ENCODE assay signal across 20 cellular contexts in genomic region chr3:164267031-164267430, GRCh38.
DNase-seq lines count a peak whose midpoint lies in the region; ATAC-seq, FAIRE-seq and TF ChIP-seq lines count a peak whose summit lies in the region.
"Had no signal": no experiment of that assay in that cellular context is flagged by ENCODE, and none has a peak within 500 bp of the region (broad histone marks: within the 10 kb centered on the region; RNA-seq: fewer than 3 reads in every experiment).

No MANE protein-coding gene starts in this region.

- no peaks in the 10 kb centered on the region for H3K23me2 ChIP-seq in H1 (ENCODE audit: low read depth, low read length)

- H3K9me1 ChIP-seq in IMR-90 (ENCODE audit: insufficient read depth, low read length), result no peaks in the 10 kb centered on the region

- H2AK9ac ChIP-seq in IMR-90 (replicated peaks; ENCODE audit: low read depth, low read length, poor library complexity), result no peak overlapping the region

- dilution Hi-C loops in IMR-90 (cut with HindIII; ENCODE audit: low sequenced_read_pairs, unreplicated experiment), result no loop called here

- H3K4me1 ChIP-seq in DND-41 (ENCODE audit: insufficient read depth, low read length) (no peaks in the 10 kb centered on the region), IMR-90 (ENCODE audit: control insufficient read depth, insufficient read depth, low read length) (no peaks in the 10 kb centered on the region), H1 (replicated peaks in 1 of 4; ENCODE audit: control insufficient read depth in 3 of 4, insufficient read depth in 4 of 4, low read length in 3 of 4) (no peaks in the 10 kb centered on the region)
- H3K4me1 ChIP-seq in CD8-positive, alpha-beta T cell (ENCODE audit: insufficient read depth, low read length), result no peaks in the 10 kb centered on the region

- H2AFZ ChIP-seq in DND-41 (ENCODE audit: low read depth, low read length), result peak overlapping the region; percentile 33; the same call in 1 of the 2 replicates
- no peak overlapping the region for H2AFZ ChIP-seq in IMR-90 (replicated peaks; ENCODE audit: low read length, poor library complexity)
- peak overlapping the region; percentile 20 for H2AFZ ChIP-seq in SU-DHL-6 (ENCODE audit: low read depth, low read length, severe bottlenecking)
- no peak overlapping the region for H2AFZ ChIP-seq in H1 (ENCODE audit: low read length)

- no peak overlapping the region for H3K56ac ChIP-seq in IMR-90 (ENCODE audit: extremely low read depth, insufficient read depth, low read length)
- no peak overlapping the region for H3K56ac ChIP-seq in H1 (replicated peaks; ENCODE audit: insufficient read length, low read depth, low read length)

- H3K9me3 ChIP-seq in DND-41 (ENCODE audit: insufficient read depth, low read length, severe bottlenecking) (no peaks in the 10 kb centered on the region), IMR-90 (ENCODE audit: control insufficient read depth, insufficient read depth, low read length) (peaks cover 6% of the 10 kb centered on the region), SU-DHL-6 (ENCODE audit: insufficient read depth, low read length) (no peaks in the 10 kb centered on the region), H1 (ENCODE audit: insufficient read depth in 2 of 2, low read depth in 1 of 2, low read length in 1 of 2) (no peaks in the 10 kb centered on the region)
- no peaks in the 10 kb centered on the region for H3K9me3 ChIP-seq in CD8-positive, alpha-beta T cell (ENCODE audit: low read length)
- H3K9me3 ChIP-seq: BLaER1 had no signal

- TF ChIP-seq CTCF in DND-41 (IDR thresholded peaks at IDR 0.05; ENCODE audit: borderline replicate concordance, extremely low read depth, low read length, poor library complexity, severe bottlenecking) (no peak), IMR-90 (conservative IDR thresholded peaks at IDR 0.05; ENCODE audit: low read depth, low read length) (no peak), SU-DHL-6 (IDR thresholded peaks at IDR 0.05; ENCODE audit: insufficient read depth, low read length, poor library complexity, severe bottlenecking) (no peak), H1 (IDR thresholded peaks at IDR 0.05; ENCODE audit: control extremely low read depth in 1 of 3, insufficient read depth in 1 of 3, low read depth in 1 of 3, low read length in 3 of 3) (no peak)
- no peak for TF ChIP-seq CTCF in CD8-positive, alpha-beta T cell (IDR thresholded peaks at IDR 0.05)

- H3K4me1 Mint-ChIP-seq in CD8-positive, alpha-beta T cell (ENCODE audit: low read depth), result no peaks in the 10 kb centered on the region
- H3K4me1 Mint-ChIP-seq: B cell; CD4-positive, CD25-positive, alpha-beta regulatory T cell; CD8-positive, alpha-beta memory T cell had no signal

- no peak for FAIRE-seq in H1 (lab: Jason Lieb, UNC)
- FAIRE-seq: G401.6, GM12892 had no signal

- H3K36me3 ChIP-seq in DND-41 (ENCODE audit: insufficient read depth, low read length) (no peaks in the 10 kb centered on the region), IMR-90 (ENCODE audit: control insufficient read depth, insufficient read depth, low read length) (no peaks in the 10 kb centered on the region), SU-DHL-6 (ENCODE audit: low read length) (no peaks in the 10 kb centered on the region), H1 (ENCODE audit: control insufficient read depth in 2 of 4, insufficient read depth in 4 of 4, low read length in 3 of 4) (no peaks in the 10 kb centered on the region)
- H3K36me3 ChIP-seq in CD8-positive, alpha-beta T cell (ENCODE audit: insufficient read depth, low read length), result no peaks in the 10 kb centered on the region
- H3K36me3 ChIP-seq: BLaER1 had no signal

- no peak overlapping the region for H2BK12ac ChIP-seq in H1 (ENCODE audit: low read depth, low read length)

- CTCF ChIA-PET in IMR-90 (lab: Yijun Ruan, JAX), result no interaction called here
- CTCF ChIA-PET in H1 (lab: Charles Lee; ENCODE audit: partially characterized antibody), result no interaction called here
- CTCF ChIA-PET in CD8-positive, alpha-beta T cell (lab: Charles Lee), result no interaction called here

- no peak for DNase-seq in DND-41
- DNase-seq in IMR-90, result no peak
- DNase-seq in H1 (ENCODE audit: low read depth in 1 of 2, low spot score in 2 of 2), result no peak
- DNase-seq in activated naive CD4-positive, alpha-beta T cell treated with anti-CD3 and anti-CD28 coated beads, Interleukin-2, amount 50 U/mL, for 72 hours (ENCODE audit: low spot score in 2 of 2), result no peak
- no peak for DNase-seq in CD8-positive, alpha-beta T cell
- no peak for DNase-seq in kidney glomerular epithelial cell (lab: John Stamatoyannopoulos, UW)
- DNase-seq: Calu3; CD4-positive, CD25-positive, alpha-beta regulatory T cell; CD8-positive, alpha-beta memory T cell; DMS53; DMS79 treated with DMSO at 0.1 percent for 48 hours; GOT3; H7; HCEC 1CT had no signal

- no peaks in the 10 kb centered on the region for H3K9me2 ChIP-seq in SU-DHL-6 (replicated peaks; ENCODE audit: insufficient read depth, low read length)

- H4K5ac ChIP-seq in IMR-90 (ENCODE audit: low read depth, low read length) (no peak overlapping the region), H1 (ENCODE audit: insufficient read length, low read depth, low read length) (no peak overlapping the region)

- H3K4me3 Mint-ChIP-seq in CD8-positive, alpha-beta T cell, result no peak overlapping the region
- H3K4me3 Mint-ChIP-seq: B cell; CD4-positive, CD25-positive, alpha-beta regulatory T cell; CD8-positive, alpha-beta memory T cell had no signal

- TF ChIP-seq EP300 in H1 (IDR thresholded peaks at IDR 0.05; ENCODE audit: borderline replicate concordance in 1 of 2, low read depth in 2 of 2, low read length in 2 of 2), result no peak

- H2BK20ac ChIP-seq in IMR-90 (ENCODE audit: low read depth, low read length) (no peak overlapping the region), H1 (ENCODE audit: low read length) (no peak overlapping the region)

- H3K23ac ChIP-seq in IMR-90 (ENCODE audit: low read depth, low read length), result no peak overlapping the region
- H3K23ac ChIP-seq in H1 (ENCODE audit: insufficient read length), result no peak overlapping the region

- no TSS peak for BruUV-seq in IMR-90 (replicated peaks; lab: Mats Ljungman, UMichigan)

- no peaks in the 10 kb centered on the region for H3K79me1 ChIP-seq in IMR-90 (ENCODE audit: low read depth in 1 of 2, low read length in 2 of 2)
- H3K79me1 ChIP-seq in H1 (ENCODE audit: low read depth, low read length), result no peaks in the 10 kb centered on the region

- H4K91ac ChIP-seq in IMR-90 (ENCODE audit: insufficient read depth, low read depth, low read length), result no peak overlapping the region
- no peak overlapping the region for H4K91ac ChIP-seq in H1 (replicated peaks; ENCODE audit: insufficient read length, low read length)

- H3K27me3 ChIP-seq in DND-41 (ENCODE audit: insufficient read depth, low read length, poor library complexity) (no peaks in the 10 kb centered on the region), IMR-90 (ENCODE audit: control insufficient read depth, insufficient read depth, low read length) (no peaks in the 10 kb centered on the region), SU-DHL-6 (ENCODE audit: low read length) (no peaks in the 10 kb centered on the region), H1 (replicated peaks in 1 of 4; ENCODE audit: control insufficient read depth in 3 of 4, extremely low read depth in 1 of 4, insufficient read depth in 3 of 4, low read length in 3 of 4) (no peaks in the 10 kb centered on the region)
- no peaks in the 10 kb centered on the region for H3K27me3 ChIP-seq in CD8-positive, alpha-beta T cell (ENCODE audit: insufficient read depth, low read length)
- H3K27me3 ChIP-seq: BLaER1 had no signal

- no peak overlapping the region for H3K18ac ChIP-seq in IMR-90 (ENCODE audit: low read depth, low read length)
- no peak overlapping the region for H3K18ac ChIP-seq in H1 (ENCODE audit: extremely low read depth, low read length)

- no peak overlapping the region for H3K27ac Mint-ChIP-seq in activated naive CD4-positive, alpha-beta T cell treated with anti-CD3 and anti-CD28 coated beads, Interleukin-2, amount 50 U/mL, for 72 hours
- no peak overlapping the region for H3K27ac Mint-ChIP-seq in CD8-positive, alpha-beta T cell
- H3K27ac Mint-ChIP-seq: B cell; CD4-positive, CD25-positive, alpha-beta regulatory T cell; CD8-positive, alpha-beta memory T cell had no signal

- TF ChIP-seq POLR2A in IMR-90 (IDR thresholded peaks at IDR 0.05; ENCODE audit: low read depth, low read length), result no peak
- no peak for TF ChIP-seq POLR2A in H1 (IDR thresholded peaks at IDR 0.05; ENCODE audit: control extremely low read depth in 1 of 2, low read depth in 2 of 2, low read length in 2 of 2)

- H3K4me2 ChIP-seq in DND-41 (ENCODE audit: insufficient read depth, low read length) (no peak overlapping the region), IMR-90 (ENCODE audit: low read depth, low read length) (no peak overlapping the region), SU-DHL-6 (ENCODE audit: low read depth, low read length, poor library complexity, severe bottlenecking) (no peak overlapping the region), H1 (ENCODE audit: insufficient read depth in 1 of 2, low read depth in 2 of 2, low read length in 2 of 2) (no peak overlapping the region)
- H3K4me2 ChIP-seq: BLaER1 had no signal

- H2AK5ac ChIP-seq in IMR-90 (ENCODE audit: low read depth, low read length), result no peak overlapping the region
- H2AK5ac ChIP-seq in H1 (ENCODE audit: low read depth, low read length), result no peak overlapping the region

- H4K20me1 ChIP-seq in DND-41 (ENCODE audit: insufficient read depth, low read length), result no peaks in the 10 kb centered on the region
- no peaks in the 10 kb centered on the region for H4K20me1 ChIP-seq in IMR-90 (ENCODE audit: insufficient read depth, low read length)
- no peaks in the 10 kb centered on the region for H4K20me1 ChIP-seq in SU-DHL-6 (ENCODE audit: low read depth, low read length)
- H4K20me1 ChIP-seq in H1 (replicated peaks in 1 of 2; ENCODE audit: control insufficient read depth in 1 of 2, insufficient read depth in 2 of 2, low read length in 2 of 2), result no peaks in the 10 kb centered on the region
- H4K20me1 ChIP-seq: BLaER1 had no signal

- H3K79me2 ChIP-seq in DND-41 (ENCODE audit: insufficient read depth, low read length) (no peaks in the 10 kb centered on the region), SU-DHL-6 (ENCODE audit: insufficient read depth, low read length) (no peaks in the 10 kb centered on the region), H1 (ENCODE audit: control insufficient read depth in 1 of 2, insufficient read depth in 2 of 2, low read length in 2 of 2) (no peaks in the 10 kb centered on the region)

- H3K14ac ChIP-seq in IMR-90 (replicated peaks; ENCODE audit: low read depth, low read length), result no peak overlapping the region
- no peak overlapping the region for H3K14ac ChIP-seq in H1 (ENCODE audit: insufficient read length)

- H4K8ac ChIP-seq in IMR-90 (ENCODE audit: low read depth in 2 of 2, low read length in 2 of 2) (no peak overlapping the region), H1 (ENCODE audit: extremely low read depth, insufficient read depth, low read length) (no peak overlapping the region)

- H3K27ac ChIP-seq in DND-41 (ENCODE audit: low read length) (no peak overlapping the region), IMR-90 (ENCODE audit: insufficient read depth, low read length) (no peak overlapping the region), SU-DHL-6 (ENCODE audit: low read depth, low read length) (no peak overlapping the region), H1 (ENCODE audit: low read depth, low read length) (no peak overlapping the region)
- no peak overlapping the region for H3K27ac ChIP-seq in CD8-positive, alpha-beta T cell (ENCODE audit: low read depth, low read length)
- H3K27ac ChIP-seq: BLaER1, C4-2B had no signal

- POLR2A ChIA-PET in IMR-90 (lab: Charles Lee; ENCODE audit: unreplicated experiment), result no interaction called here
- POLR2A ChIA-PET in H1 (lab: Charles Lee; ENCODE audit: partially characterized antibody), result no interaction called here
- POLR2A ChIA-PET in CD8-positive, alpha-beta T cell (lab: Charles Lee), result no interaction called here

- no peak overlapping the region for H2BK5ac ChIP-seq in IMR-90 (ENCODE audit: low read depth, low read length, poor library complexity, severe bottlenecking)
- H2BK5ac ChIP-seq in H1 (ENCODE audit: low read depth, low read length), result no peak overlapping the region

- H3K4me3 ChIP-seq in DND-41 (ENCODE audit: low read depth in 1 of 2, low read length in 2 of 2) (no peak overlapping the region), IMR-90 (ENCODE audit: insufficient read depth, low read depth, low read length) (no peak overlapping the region), SU-DHL-6 (ENCODE audit: insufficient read depth, low read length, poor library complexity, severe bottlenecking) (no peak overlapping the region), H1 (ENCODE audit: extremely low read depth in 1 of 4, insufficient read depth in 2 of 4, low read depth in 3 of 4, low read length in 4 of 4) (no peak overlapping the region)
- no peak overlapping the region for H3K4me3 ChIP-seq in CD8-positive, alpha-beta T cell (ENCODE audit: low read depth, low read length)
- H3K4me3 ChIP-seq: BLaER1 had no signal

- no peaks in the 10 kb centered on the region for H3K36me3 Mint-ChIP-seq in activated naive CD4-positive, alpha-beta T cell treated with anti-CD3 and anti-CD28 coated beads, Interleukin-2, amount 50 U/mL, for 72 hours
- no peaks in the 10 kb centered on the region for H3K36me3 Mint-ChIP-seq in CD8-positive, alpha-beta T cell
- H3K36me3 Mint-ChIP-seq: CD4-positive, CD25-positive, alpha-beta regulatory T cell; CD8-positive, alpha-beta memory T cell had no signal

- H3K9ac ChIP-seq in DND-41 (ENCODE audit: low read depth, low read length) (no peak overlapping the region), IMR-90 (ENCODE audit: low read depth, low read length) (no peak overlapping the region), SU-DHL-6 (ENCODE audit: low read length) (no peak overlapping the region), H1 (replicated peaks in 1 of 4; ENCODE audit: extremely low read depth in 1 of 4, low read depth in 3 of 4, low read length in 3 of 4) (no peak overlapping the region)
- H3K9ac ChIP-seq: BLaER1 had no signal

- no peaks in the 10 kb centered on the region for H3K27me3 Mint-ChIP-seq in CD8-positive, alpha-beta T cell (ENCODE audit: low read depth)
- H3K27me3 Mint-ChIP-seq: B cell; CD4-positive, CD25-positive, alpha-beta regulatory T cell; CD8-positive, alpha-beta memory T cell had no signal

- H3K4ac ChIP-seq in IMR-90 (ENCODE audit: low read depth, low read length), result no peak overlapping the region
- no peak overlapping the region for H3K4ac ChIP-seq in H1 (replicated peaks; ENCODE audit: insufficient read length, low read depth, low read length)

- in situ Hi-C loops in IMR-90 (cut with MboI; ENCODE audit: low sequenced_read_pairs), result no loop called here

- H3K9me3 Mint-ChIP-seq in activated naive CD4-positive, alpha-beta T cell treated with anti-CD3 and anti-CD28 coated beads, Interleukin-2, amount 50 U/mL, for 72 hours, result peaks cover 5 to 18% of the 10 kb centered on the region in 2 donors
- peaks cover 15% of the 10 kb centered on the region for H3K9me3 Mint-ChIP-seq in CD8-positive, alpha-beta T cell

- TF ChIP-seq RAD21 in IMR-90 (IDR thresholded peaks at IDR 0.05; ENCODE audit: low read length), result no peak
- no peak for TF ChIP-seq RAD21 in H1 (IDR thresholded peaks at IDR 0.05 in 1 of 2, conservative IDR thresholded peaks at IDR 0.05 in 1 of 2; ENCODE audit: low read depth in 2 of 2, low read length in 2 of 2)

- H3F3A ChIP-seq in SU-DHL-6 (ENCODE audit: insufficient read depth), result no peaks in the 10 kb centered on the region

- no peak overlapping the region for H2BK15ac ChIP-seq in IMR-90 (ENCODE audit: low read depth, low read length)
- no peak overlapping the region for H2BK15ac ChIP-seq in H1 (ENCODE audit: low read length)

- no peak for ATAC-seq in DND-41 (ENCODE audit: insufficient read depth, low read depth)
- ATAC-seq in IMR-90 (ENCODE audit: low read depth), result no peak
- ATAC-seq in activated naive CD4-positive, alpha-beta T cell treated with anti-CD3 and anti-CD28 coated beads, Interleukin-2, amount 50 U/mL, for 72 hours, result no peak
- ATAC-seq in CD8-positive, alpha-beta T cell, result no peak

- H2BK120ac ChIP-seq in IMR-90 (ENCODE audit: low read depth, low read length), result no peak overlapping the region
- no peak overlapping the region for H2BK120ac ChIP-seq in H1 (replicated peaks; ENCODE audit: low read depth, low read length)

- intact Hi-C loops in IMR-90 (cut with micrococcal nuclease), result no loop called here
- intact Hi-C loops in CD8-positive, alpha-beta T cell (cut with DNase I, micrococcal nuclease), result no loop called here

Comparison
In these comparisons a context has a peak if more than half of its experiments do, and no peak if none do; other contexts are left out.
1. H2AFZ ChIP-seq: peak in DND-41 (single experiment) and SU-DHL-6 (single experiment); none in IMR-90 (single experiment) and H1 (single experiment).